In genomic region chr1:231178970-231179369, GRCh38 we compare ENCODE assay signal across 1 cellular context.
TF ChIP-seq lines count a peak whose summit lies in the region.

No MANE protein-coding gene starts in this region.

TF ChIP-seq in HEK293, 187 proteins besides CTCF, POLR2A, EP300 and RAD21 (continued from another document):
- TF ChIP-seq ZNF221 (tag by site-specific recombination; IDR thresholded peaks at IDR 0.05; ENCODE audit: borderline replicate concordance) (no peak), PRDM4 (tag by site-specific recombination; IDR thresholded peaks at IDR 0.05) (no peak), MZF1 (tag by site-specific recombination; IDR thresholded peaks at IDR 0.05; ENCODE audit: borderline replicate concordance) (no peak)
TF ChIP-seq in HEK293: peak in this region for 1.
